In the genomic region with DNA sequence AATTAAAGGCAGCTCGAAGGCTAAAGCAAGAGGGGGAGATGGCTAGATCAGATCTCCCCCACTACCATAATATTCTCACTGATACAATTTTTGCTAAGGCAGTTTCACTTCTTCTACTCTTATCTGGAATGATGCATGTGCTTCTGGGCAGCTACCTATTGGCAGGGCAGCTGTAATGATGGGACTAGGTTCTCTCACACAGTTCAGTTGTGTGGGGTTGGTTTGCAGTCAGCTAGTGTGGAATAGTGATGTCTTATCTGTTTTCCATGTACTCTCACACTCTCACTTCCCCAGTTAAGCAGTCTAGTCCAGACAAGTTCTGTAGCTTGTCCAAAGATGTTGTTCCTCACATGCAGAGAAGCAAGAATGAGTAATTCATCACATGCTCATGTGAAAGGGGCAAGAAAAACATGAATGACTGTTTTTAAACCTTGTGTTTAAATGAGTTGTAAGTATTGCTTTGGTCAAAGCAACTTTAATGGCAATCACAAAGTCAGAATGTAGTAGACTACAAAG, we compare ENCODE assay signal across 15 cellular contexts.
"Had no signal": no experiment of that assay in that cellular context is flagged by ENCODE, and none has a peak within 500 bp of the region (broad histone marks: within the 10 kb centered on the region; RNA-seq: fewer than 3 reads in every experiment).

No MANE protein-coding gene starts in this region.

- H3K4me3 ChIP-seq: heart right ventricle, right lobe of liver, smooth muscle cell, testis, upper lobe of left lung had no signal

- DNase-seq: activated CD4-positive, CD25-positive, alpha-beta regulatory T cell treated with anti-CD3 and anti-CD28 coated beads, Interleukin-2, amount 50 U/mL, for 72 hours; activated CD8-positive, alpha-beta memory T cell treated with anti-CD3 and anti-CD28 coated beads for 24 hours; activated effector memory CD4-positive, alpha-beta T cell treated with anti-CD3 and anti-CD28 coated beads, Interleukin-2, amount 50 U/mL, for 16 hours; activated T-cell treated with anti-CD3 and anti-CD28 coated beads, Interleukin-2, amount 50 U/mL, for 72 hours; effector memory CD8-positive, alpha-beta T cell; heart right ventricle; right lobe of liver; stimulated activated CD4-positive, alpha-beta T cell treated with anti-CD3 and anti-CD28 coated beads, Interleukin-4, amount 100 ng/mL, for 1 hour; testis; upper lobe of left lung had no signal

- H3K27me3 ChIP-seq: heart right ventricle, right lobe of liver, testis, upper lobe of left lung had no signal

- H3K36me3 ChIP-seq: heart right ventricle, right lobe of liver, upper lobe of left lung had no signal

- H3K9me3 ChIP-seq: heart right ventricle, right lobe of liver, testis, upper lobe of left lung had no signal

- H3K4me1 ChIP-seq: heart right ventricle, parathyroid adenoma, right lobe of liver, testis, upper lobe of left lung had no signal

- H3K36me3 Mint-ChIP-seq: activated naive CD4-positive, alpha-beta T cell treated with anti-CD3 and anti-CD28 coated beads, Interleukin-2, amount 50 U/mL, for 24 hours had no signal

- H3K9me3 Mint-ChIP-seq: nephron; T-helper 1 cell treated with Interleukin-12 subunit alpha and Interleukin-12 subunit beta and Interleukin-4 antibody, amounts not matched to agents 30 μg/mL and 1 μg/mL, for 36 hours had no signal

- H3K4me3 Mint-ChIP-seq: activated naive CD4-positive, alpha-beta T cell treated with anti-CD3 and anti-CD28 coated beads, Interleukin-2, amount 50 U/mL, for 24 hours; activated T-cell treated with anti-CD3 and anti-CD28 coated beads, Interleukin-2, amount 50 U/mL, for 72 hours; effector memory CD8-positive, alpha-beta T cell; nephron; T-helper 1 cell treated with Interleukin-12 subunit alpha and Interleukin-12 subunit beta and Interleukin-4 antibody, amounts not matched to agents 30 μg/mL and 1 μg/mL, for 36 hours had no signal

- H3K27ac Mint-ChIP-seq: activated naive CD4-positive, alpha-beta T cell treated with anti-CD3 and anti-CD28 coated beads, Interleukin-2, amount 50 U/mL, for 24 hours; activated T-cell treated with anti-CD3 and anti-CD28 coated beads, Interleukin-2, amount 50 U/mL, for 72 hours; effector memory CD8-positive, alpha-beta T cell; nephron; T-helper 1 cell treated with Interleukin-12 subunit alpha and Interleukin-12 subunit beta and Interleukin-4 antibody, amounts not matched to agents 30 μg/mL and 1 μg/mL, for 36 hours had no signal

- H3K27me3 Mint-ChIP-seq: activated naive CD4-positive, alpha-beta T cell treated with anti-CD3 and anti-CD28 coated beads, Interleukin-2, amount 50 U/mL, for 24 hours; effector memory CD8-positive, alpha-beta T cell had no signal

- H3K4me1 Mint-ChIP-seq: activated naive CD4-positive, alpha-beta T cell treated with anti-CD3 and anti-CD28 coated beads, Interleukin-2, amount 50 U/mL, for 24 hours; nephron had no signal

- H3K27ac ChIP-seq: heart right ventricle, parathyroid adenoma, right lobe of liver, testis, upper lobe of left lung had no signal

- ATAC-seq: activated T-cell treated with anti-CD3 and anti-CD28 coated beads, Interleukin-2, amount 50 U/mL, for 72 hours; effector memory CD8-positive, alpha-beta T cell; heart right ventricle; right lobe of liver had no signal
